Comparison of ENCODE assay signal across 1 cellular context in the genomic region with DNA sequence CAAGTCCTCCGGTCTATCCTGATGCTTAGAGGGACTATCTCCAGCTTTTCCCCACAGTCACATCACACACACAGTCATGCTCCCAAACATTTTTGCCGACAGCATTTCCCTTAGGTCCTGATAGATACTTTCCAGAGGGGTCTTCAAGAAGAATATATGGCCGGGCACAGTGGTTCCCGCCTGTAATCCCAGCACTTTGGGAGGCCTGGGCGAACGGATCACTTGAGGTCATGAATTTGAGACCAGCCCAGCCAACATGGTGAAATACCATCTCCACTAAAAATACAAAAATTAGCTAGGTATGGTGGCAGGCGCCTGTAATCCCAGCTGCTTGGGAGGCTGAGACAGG.
TF ChIP-seq lines count a peak whose summit lies in the region.

No MANE protein-coding gene starts in this region.

TF ChIP-seq in endothelial cell of umbilical vein, 7 proteins besides CTCF, POLR2A, EP300 and RAD21:
- no peak for TF ChIP-seq EZH2 (IDR thresholded peaks at IDR 0.05; ENCODE audit: borderline replicate concordance, low read depth, low read length, severe bottlenecking)
- no peak for TF ChIP-seq FOS (IDR thresholded peaks at IDR 0.05; ENCODE audit: borderline replicate concordance, insufficient read depth, low read length)
- TF ChIP-seq POLR2AphosphoS5 (IDR thresholded peaks at IDR 0.05; ENCODE audit: insufficient read depth, low read depth, low read length), result no peak
- TF ChIP-seq JUN (IDR thresholded peaks at IDR 0.05; ENCODE audit: borderline replicate concordance, insufficient read depth, insufficient read length, low read depth), result no peak
- TF ChIP-seq, protein P1, sequence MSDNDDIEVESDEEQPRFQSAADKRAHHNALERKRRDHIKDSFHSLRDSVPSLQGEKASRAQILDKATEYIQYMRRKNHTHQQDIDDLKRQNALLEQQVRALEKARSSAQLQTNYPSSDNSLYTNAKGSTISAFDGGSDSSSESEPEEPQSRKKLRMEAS (IDR thresholded peaks at IDR 0.05; ENCODE audit: insufficient read depth, insufficient read length), result no peak
- TF ChIP-seq MYC (IDR thresholded peaks at IDR 0.05; ENCODE audit: low read depth, low read length), result no peak
- no peak for TF ChIP-seq GATA2 (IDR thresholded peaks at IDR 0.05; ENCODE audit: insufficient read depth, insufficient read length, low read depth, low read length)
